ENCODE assay signal across 41 cellular contexts in genomic region chr19:14055396-14055795, GRCh38. TPM values are rescaled to one million over a fixed set of nuclear protein-coding genes. Genes with fewer than 3 reads are reported as not detected.
"Had no signal": no experiment of that assay in that cellular context is flagged by ENCODE, and none has a peak within 500 bp of the region (broad histone marks: within the 10 kb centered on the region; RNA-seq: fewer than 3 reads in every experiment).

No MANE protein-coding gene starts in this region.

- H3K27me3 ChIP-seq: ascending aorta had no signal

- H3K36me3 ChIP-seq: ascending aorta, cardiac muscle cell had no signal

- ATAC-seq: activated T-cell treated with anti-CD3 and anti-CD28 coated beads, Interleukin-2, amount 50 U/mL, for 4 hours; Right ventricle myocardium inferior; SK-N-SH treated with all-trans-retinoic acid at 6 μM for 48 hours had no signal

- H3K4me3 ChIP-seq: ascending aorta, cardiac muscle cell, PC-9 had no signal

- H3K4me2 ChIP-seq: PC-9 had no signal

- H3K27ac Mint-ChIP-seq: activated B cell treated with CpG ODN at 0.5 μM for 24 hours; activated CD4-positive, alpha-beta memory T cell treated with anti-CD3 and anti-CD28 coated beads for 36 hours; activated naive CD4-positive, alpha-beta T cell treated with anti-CD3 and anti-CD28 coated beads for 36 hours; activated T-helper 1 cell treated with anti-CD3 and anti-CD28 coated beads, Interleukin-12 subunit alpha, Interleukin-12 subunit beta, Interleukin-2, Interleukin-4 antibody, amounts not matched to agents 30 ng/mL and 10 ng/mL and 1 ng/mL, durations not matched to agents 14 hours and 24 hours and 36 hours; T-cell had no signal

- H3K9me3 ChIP-seq: ascending aorta had no signal

- H2AFZ ChIP-seq: PC-9 had no signal

- FAIRE-seq: RCC 7860 had no signal

- H3K9me3 Mint-ChIP-seq: activated B cell treated with CpG ODN at 0.5 μM for 24 hours; activated naive CD8-positive, alpha-beta T cell treated with anti-CD3 and anti-CD28 coated beads, Interleukin-2, amount 10 ng/mL, durations not matched to agents 7 days and 5 days; activated T-cell treated with anti-CD3 and anti-CD28 coated beads, Interleukin-2, amount 50 U/mL, for 4 hours; central memory CD8-positive, alpha-beta T cell; T-cell had no signal

- DNase-seq: activated B cell treated with CpG ODN at 0.5 μM for 24 hours; activated CD4-positive, alpha-beta memory T cell treated with anti-CD3 and anti-CD28 coated beads for 36 hours; activated CD4-positive, alpha-beta T cell treated with anti-CD3 and anti-CD28 coated beads for 4 hours; activated CD4-positive, alpha-beta T cell treated with anti-CD3 and anti-CD28 coated beads, Interleukin-2, amount 50 U/mL, for 1 hour; activated CD4-positive, CD25-positive, alpha-beta regulatory T cell treated with anti-CD3 and anti-CD28 coated beads, Interleukin-2, amount 50 U/mL, for 72 hours; activated CD8-positive, alpha-beta memory T cell treated with anti-CD3 and anti-CD28 coated beads, Interleukin-2, amount 50 U/mL, for 4 hours; activated gamma-delta T cell treated with Interleukin-2 at 50 U/mL for 16 hours; activated naive CD4-positive, alpha-beta T cell treated with anti-CD3 and anti-CD28 coated beads for 36 hours; activated naive CD8-positive, alpha-beta T cell treated with anti-CD3 and anti-CD28 coated beads, Interleukin-2, amount 10 ng/mL, durations not matched to agents 7 days and 5 days; activated T-cell treated with anti-CD3 and anti-CD28 coated beads for 4 hours; activated T-cell treated with anti-CD3 and anti-CD28 coated beads, Interleukin-2, amount 50 U/mL, for 4 hours; amygdala; MM.1S; MV-4-11; NCI-H1092; NCI-H1436 treated with DMSO at 0.1 percent for 48 hours; NCI-H1694 treated with DMSO at 0.1 percent for 48 hours; NCI-H2029; NCI-H345; NCI-H524 treated with DMSO at 0.1 percent for 48 hours; NK-92 treated with Interleukin-12 subunit alpha and Interleukin-12 subunit beta, amount 100 ng/mL, for 24 hours; PC-9; SIG-M5; T-cell; T-helper 2 cell; T-helper 9 cell had no signal

- H3K27ac ChIP-seq: ascending aorta, cardiac muscle cell, PC-9, RWPE1, VCaP had no signal

- H3K4me3 Mint-ChIP-seq: activated B cell treated with CpG ODN at 0.5 μM for 24 hours; activated CD4-positive, alpha-beta memory T cell treated with anti-CD3 and anti-CD28 coated beads for 36 hours; activated naive CD4-positive, alpha-beta T cell treated with anti-CD3 and anti-CD28 coated beads for 36 hours; activated naive CD8-positive, alpha-beta T cell treated with anti-CD3 and anti-CD28 coated beads, Interleukin-2, amount 10 ng/mL, durations not matched to agents 7 days and 5 days; activated T-cell treated with anti-CD3 and anti-CD28 coated beads, Interleukin-2, amount 50 U/mL, for 4 hours; activated T-helper 1 cell treated with anti-CD3 and anti-CD28 coated beads, Interleukin-12 subunit alpha, Interleukin-12 subunit beta, Interleukin-2, Interleukin-4 antibody, amounts not matched to agents 30 ng/mL and 10 ng/mL and 1 ng/mL, durations not matched to agents 14 hours and 24 hours and 36 hours; central memory CD8-positive, alpha-beta T cell had no signal

RNA-seq across cellular contexts. Expression of gene PALM3, which starts 6.5 kb away (rescaled TPM):
- total RNA-seq: activated B cell treated with CpG ODN at 0.5 μM for 24 hours; activated CD4-positive, alpha-beta memory T cell treated with anti-CD3 and anti-CD28 coated beads for 36 hours; activated naive CD4-positive, alpha-beta T cell treated with anti-CD3 and anti-CD28 coated beads for 36 hours; activated naive CD8-positive, alpha-beta T cell treated with anti-CD3 and anti-CD28 coated beads, Interleukin-2, amount 10 ng/mL, durations not matched to agents 7 days and 5 days; activated T-cell treated with anti-CD3 and anti-CD28 coated beads, Interleukin-2, amount 50 U/mL, for 4 hours; NCI-H460; SK-MEL-5 had no signal

RNA-seq across cellular contexts. Expression of gene RLN3, which starts 27.4 kb away (rescaled TPM):
- total RNA-seq: activated B cell treated with CpG ODN at 0.5 μM for 24 hours; activated CD4-positive, alpha-beta memory T cell treated with anti-CD3 and anti-CD28 coated beads for 36 hours; activated naive CD4-positive, alpha-beta T cell treated with anti-CD3 and anti-CD28 coated beads for 36 hours; activated naive CD8-positive, alpha-beta T cell treated with anti-CD3 and anti-CD28 coated beads, Interleukin-2, amount 10 ng/mL, durations not matched to agents 7 days and 5 days; activated T-cell treated with anti-CD3 and anti-CD28 coated beads, Interleukin-2, amount 50 U/mL, for 4 hours; activated T-helper 1 cell treated with anti-CD3 and anti-CD28 coated beads, Interleukin-12 subunit alpha, Interleukin-12 subunit beta, Interleukin-2, Interleukin-4 antibody, amounts not matched to agents 30 ng/mL and 10 ng/mL and 1 ng/mL, durations not matched to agents 14 hours and 24 hours and 36 hours; ascending aorta; cardiac muscle cell; chondrocyte; LHCN-M2; NCI-H460; OCI-LY7; PC-9; Right ventricle myocardium inferior; SK-MEL-5; T-cell had no signal
- polyA plus RNA-seq: adipose tissue, cardiac muscle cell had no signal

RNA-seq across cellular contexts. Expression of gene C19orf67, which starts 30.2 kb away (rescaled TPM):
- total RNA-seq: activated B cell treated with CpG ODN at 0.5 μM for 24 hours; activated CD4-positive, alpha-beta memory T cell treated with anti-CD3 and anti-CD28 coated beads for 36 hours; activated naive CD4-positive, alpha-beta T cell treated with anti-CD3 and anti-CD28 coated beads for 36 hours; activated naive CD8-positive, alpha-beta T cell treated with anti-CD3 and anti-CD28 coated beads, Interleukin-2, amount 10 ng/mL, durations not matched to agents 7 days and 5 days; ascending aorta; chondrocyte; LHCN-M2; NCI-H460; PC-9; Right ventricle myocardium inferior; SK-MEL-5 had no signal
- polyA plus RNA-seq: adipose tissue had no signal
